In genomic region chr17:78128616-78129384, GRCh38 we compare ENCODE assay signal across 1 cellular context.
TF ChIP-seq lines count a peak whose summit lies in the region.

TSS of gene TMC6 (minus strand) at chr17:78128755. CDS start at chr17:78126832, 1,923 bp downstream.

TF ChIP-seq in HEK293, 187 proteins besides CTCF, POLR2A, EP300 and RAD21 (continued from another document and continues in another):
- no peak for TF ChIP-seq ZNF645 (tag by site-specific recombination; IDR thresholded peaks at IDR 0.05)
- no peak for TF ChIP-seq ATF2 (tag by site-specific recombination; IDR thresholded peaks at IDR 0.05; ENCODE audit: low read depth)
- TF ChIP-seq SP7 (tag by site-specific recombination; IDR thresholded peaks at IDR 0.05): peak; percentile 24; the same call in 1 of the 2 replicates
- TF ChIP-seq ZNF10 (tag by site-specific recombination; IDR thresholded peaks at IDR 0.05): no peak
- TF ChIP-seq ZNF211 (tag by site-specific recombination; IDR thresholded peaks at IDR 0.05; ENCODE audit: low read depth): no peak
- no peak for TF ChIP-seq ZNF184 (tag by site-specific recombination; IDR thresholded peaks at IDR 0.05)
- no peak for TF ChIP-seq ZNF692 (tag by site-specific recombination; IDR thresholded peaks at IDR 0.05)
- no peak for TF ChIP-seq PRDM2 (tag by site-specific recombination; IDR thresholded peaks at IDR 0.05; ENCODE audit: borderline replicate concordance)
- TF ChIP-seq ZNF26 (tag by site-specific recombination; IDR thresholded peaks at IDR 0.05): no peak
- no peak for TF ChIP-seq ZNF785 (tag by site-specific recombination; IDR thresholded peaks at IDR 0.05)
- no peak for TF ChIP-seq ZNF239 (tag by site-specific recombination; IDR thresholded peaks at IDR 0.05)
- TF ChIP-seq ZNF37A (tag by site-specific recombination; IDR thresholded peaks at IDR 0.05): no peak
- no peak for TF ChIP-seq ZBTB11 (tag by site-specific recombination; conservative IDR thresholded peaks at IDR 0.05; ENCODE audit: low read depth)
- TF ChIP-seq ZNF707 (tag by site-specific recombination; IDR thresholded peaks at IDR 0.05): no peak
- peak; percentile 51 for TF ChIP-seq GLIS1 (tag by site-specific recombination; IDR thresholded peaks at IDR 0.05)
- TF ChIP-seq ZFHX2 (tag by site-specific recombination; conservative IDR thresholded peaks at IDR 0.05): peak; percentile 84
- no peak for TF ChIP-seq ZNF529 (tag by site-specific recombination; IDR thresholded peaks at IDR 0.05; ENCODE audit: insufficient replicate concordance)
- TF ChIP-seq ZNF600 (tag by site-specific recombination; IDR thresholded peaks at IDR 0.05): peak; percentile 49; the same call in 1 of the 2 replicates
- TF ChIP-seq ZNF311 (tag by site-specific recombination; IDR thresholded peaks at IDR 0.05; ENCODE audit: borderline replicate concordance): no peak
- no peak for TF ChIP-seq ZNF830 (tag by site-specific recombination; IDR thresholded peaks at IDR 0.05; ENCODE audit: low read depth)
- no peak for TF ChIP-seq ZNF146 (tag by site-specific recombination; IDR thresholded peaks at IDR 0.05)
- no peak for TF ChIP-seq ZNF664 (tag by site-specific recombination; IDR thresholded peaks at IDR 0.05)
- TF ChIP-seq ZNF266 (tag by site-specific recombination; IDR thresholded peaks at IDR 0.05; ENCODE audit: low read depth): no peak
- no peak for TF ChIP-seq ZNF518A (tag by site-specific recombination; conservative IDR thresholded peaks at IDR 0.05; ENCODE audit: low read depth)
- no peak for TF ChIP-seq ZNF202 (tag by site-specific recombination; IDR thresholded peaks at IDR 0.05; ENCODE audit: borderline replicate concordance)
- no peak for TF ChIP-seq ZNF704 (tag by site-specific recombination; IDR thresholded peaks at IDR 0.05)
- TF ChIP-seq SALL2 (tag by site-specific recombination; IDR thresholded peaks at IDR 0.05; ENCODE audit: borderline replicate concordance): no peak
- TF ChIP-seq ZBTB10 (tag by site-specific recombination; IDR thresholded peaks at IDR 0.05): no peak
- no peak for TF ChIP-seq GLI4 (tag by site-specific recombination; IDR thresholded peaks at IDR 0.05)
- TF ChIP-seq ZNF624 (tag by site-specific recombination; IDR thresholded peaks at IDR 0.05): no peak
